In the genomic region with DNA sequence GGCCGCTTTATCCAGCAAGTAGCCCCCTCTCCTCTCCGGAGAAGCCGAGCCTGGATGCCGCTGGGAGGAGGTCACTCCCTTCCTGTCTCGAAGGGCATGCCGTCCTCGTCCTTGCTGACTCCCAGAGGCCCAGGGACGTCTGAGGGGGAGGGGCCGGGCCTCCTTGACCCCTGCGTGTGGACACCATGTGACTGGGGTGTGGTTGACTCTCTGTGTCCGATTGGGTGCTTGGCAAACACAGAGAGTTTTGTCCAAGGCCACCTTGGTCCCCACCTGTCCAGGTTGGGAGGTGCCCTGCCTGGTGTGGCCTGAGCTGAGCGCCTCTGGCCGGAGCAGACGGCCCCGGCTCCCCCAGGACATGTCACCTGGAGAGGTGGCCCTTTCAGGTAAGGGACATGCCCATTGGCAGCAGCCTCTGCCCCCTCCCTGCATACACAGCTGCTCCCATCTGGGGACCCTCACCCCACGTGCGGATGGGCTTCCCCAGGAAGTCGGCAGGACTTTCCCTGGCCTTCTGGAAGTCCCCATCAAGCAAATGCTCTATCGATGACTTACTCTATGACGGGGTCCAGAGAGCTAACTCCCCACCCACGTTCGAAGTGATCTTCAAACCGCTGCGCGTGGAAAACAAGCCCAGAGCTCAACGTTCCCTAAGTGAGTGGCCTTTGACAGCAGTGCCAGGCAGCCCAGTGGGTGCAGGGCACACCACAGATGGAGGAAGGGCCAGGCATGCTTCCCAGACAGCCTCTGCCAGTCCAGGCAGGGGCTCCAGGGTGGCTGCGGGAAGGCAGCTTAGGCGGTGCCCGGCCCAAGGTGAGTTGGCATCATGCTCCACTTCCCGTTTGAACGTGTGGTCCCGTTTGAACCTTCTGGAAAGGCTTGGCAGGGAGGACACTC, we compare ENCODE assay signal across 1 cellular context.
TF ChIP-seq lines count a peak whose summit lies in the region.

TSS of gene SMIM38 (plus strand) at position 634 of the 897 bp plus-strand sequence. CDS start 1,912 bp downstream, outside the sequence.

TF ChIP-seq in K562, 482 proteins besides CTCF, POLR2A, EP300 and RAD21 (continued from another document and continues in another):
- TF ChIP-seq, protein P1, sequence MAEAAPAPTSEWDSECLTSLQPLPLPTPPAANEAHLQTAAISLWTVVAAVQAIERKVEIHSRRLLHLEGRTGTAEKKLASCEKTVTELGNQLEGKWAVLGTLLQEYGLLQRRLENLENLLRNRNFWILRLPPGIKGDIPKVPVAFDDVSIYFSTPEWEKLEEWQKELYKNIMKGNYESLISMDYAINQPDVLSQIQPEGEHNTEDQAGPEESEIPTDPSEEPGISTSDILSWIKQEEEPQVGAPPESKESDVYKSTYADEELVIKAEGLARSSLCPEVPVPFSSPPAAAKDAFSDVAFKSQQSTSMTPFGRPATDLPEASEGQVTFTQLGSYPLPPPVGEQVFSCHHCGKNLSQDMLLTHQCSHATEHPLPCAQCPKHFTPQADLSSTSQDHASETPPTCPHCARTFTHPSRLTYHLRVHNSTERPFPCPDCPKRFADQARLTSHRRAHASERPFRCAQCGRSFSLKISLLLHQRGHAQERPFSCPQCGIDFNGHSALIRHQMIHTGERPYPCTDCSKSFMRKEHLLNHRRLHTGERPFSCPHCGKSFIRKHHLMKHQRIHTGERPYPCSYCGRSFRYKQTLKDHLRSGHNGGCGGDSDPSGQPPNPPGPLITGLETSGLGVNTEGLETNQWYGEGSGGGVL (CRISPR knock-in tag; IDR thresholded peaks at IDR 0.05) = no peak
- TF ChIP-seq FOXK2 (conservative IDR thresholded peaks at IDR 0.05 in 1 of 2, IDR thresholded peaks at IDR 0.05 in 1 of 2; ENCODE audit: low read depth in 2 of 2) = 0 out of 4 replicates have a peak, but pooled peaks have one; percentile 16 to 25
- TF ChIP-seq, protein P2, sequence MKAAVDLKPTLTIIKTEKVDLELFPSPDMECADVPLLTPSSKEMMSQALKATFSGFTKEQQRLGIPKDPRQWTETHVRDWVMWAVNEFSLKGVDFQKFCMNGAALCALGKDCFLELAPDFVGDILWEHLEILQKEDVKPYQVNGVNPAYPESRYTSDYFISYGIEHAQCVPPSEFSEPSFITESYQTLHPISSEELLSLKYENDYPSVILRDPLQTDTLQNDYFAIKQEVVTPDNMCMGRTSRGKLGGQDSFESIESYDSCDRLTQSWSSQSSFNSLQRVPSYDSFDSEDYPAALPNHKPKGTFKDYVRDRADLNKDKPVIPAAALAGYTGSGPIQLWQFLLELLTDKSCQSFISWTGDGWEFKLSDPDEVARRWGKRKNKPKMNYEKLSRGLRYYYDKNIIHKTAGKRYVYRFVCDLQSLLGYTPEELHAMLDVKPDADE (conservative IDR thresholded peaks at IDR 0.05; ENCODE audit: control insufficient read depth, low read depth, low read length) = no peak
- no peak for TF ChIP-seq ZNF512 (tag; IDR thresholded peaks at IDR 0.05)
- no peak for TF ChIP-seq RERE (CRISPR knock-in tag; IDR thresholded peaks at IDR 0.05; ENCODE audit: borderline replicate concordance)
- TF ChIP-seq RBFOX2 (IDR thresholded peaks at IDR 0.05; ENCODE audit: low read depth, low read length) = peak; percentile 35
- TF ChIP-seq E2F6 (IDR thresholded peaks at IDR 0.05; ENCODE audit: borderline replicate concordance in 1 of 2, extremely low read depth in 1 of 2, insufficient read depth in 1 of 2, insufficient read length in 1 of 2, low read depth in 1 of 2, low read length in 1 of 2, poor library complexity in 1 of 2, severe bottlenecking in 1 of 2) = peak in 1 of 2 experiments; percentile 20
- no peak for TF ChIP-seq BACH1 (tag; IDR thresholded peaks at IDR 0.05)
- TF ChIP-seq HINFP (tag; conservative IDR thresholded peaks at IDR 0.05; ENCODE audit: low read depth) = no peak
- TF ChIP-seq BCOR (IDR thresholded peaks at IDR 0.05) = no peak
- no peak for TF ChIP-seq CTCFL (IDR thresholded peaks at IDR 0.05; ENCODE audit: borderline replicate concordance, insufficient read depth, low read depth, low read length, poor library complexity, severe bottlenecking)
- peak; percentile 63; the same call in 1 of the 2 replicates for TF ChIP-seq NR2C1 (IDR thresholded peaks at IDR 0.05)
- TF ChIP-seq NR2C1 (tag; IDR thresholded peaks at IDR 0.05) = peak; percentile 83
- TF ChIP-seq ASH1L (IDR thresholded peaks at IDR 0.05; ENCODE audit: borderline replicate concordance, low read depth, partially characterized antibody) = no peak
- no peak for TF ChIP-seq WHSC1 (IDR thresholded peaks at IDR 0.05; ENCODE audit: low read length)
